ENCODE assay signal across 8 cellular contexts in genomic region chr22:19853879-19854777, GRCh38. TPM values are rescaled to one million over a fixed set of nuclear protein-coding genes. Genes with fewer than 3 reads are reported as not detected.
A peak's percentile ranks its signal among the peaks of the same experiment; 100 is the strongest.
DNase-seq lines count a peak whose midpoint lies in the region; ATAC-seq, FAIRE-seq and TF ChIP-seq lines count a peak whose summit lies in the region.

No MANE protein-coding gene starts in this region.

- H3K4me3 ChIP-seq in A549 (peak overlapping the region; percentile 76), LNCaP clone FGC (ENCODE audit: low read depth, low read length) (peak overlapping the region; percentile 94)

- H3K27ac Mint-ChIP-seq in MCF 10A (ENCODE audit: low read depth, unreplicated experiment): peak overlapping the region; percentile 86
- peak overlapping the region; percentile 93 to 96 for H3K27ac Mint-ChIP-seq in stimulated activated naive CD8-positive, alpha-beta T cell treated with anti-CD3 and anti-CD28 coated beads, Interleukin-15, amount 100 ng/mL, for 72 hours

- intact Hi-C loops in MCF 10A (cut with micrococcal nuclease): loop anchor here (1.0 to 2.0 kb wide), 3 partner anchors 27 to 56 kb away; no protein-coding TSS in a partner anchor

- H3K27me3 Mint-ChIP-seq in MCF 10A (ENCODE audit: insufficient read depth, unreplicated experiment): no peaks in the 10 kb centered on the region
- no peaks in the 10 kb centered on the region for H3K27me3 Mint-ChIP-seq in stimulated activated naive CD8-positive, alpha-beta T cell treated with anti-CD3 and anti-CD28 coated beads, Interleukin-15, amount 100 ng/mL, for 72 hours

- no peaks in the 10 kb centered on the region for H3K9me3 ChIP-seq in A549

- TF ChIP-seq CTCF in A549 (IDR thresholded peaks at IDR 0.05): no peak
- no peak for TF ChIP-seq CTCF in LNCaP clone FGC (IDR thresholded peaks at IDR 0.05; ENCODE audit: control insufficient read depth, extremely low read depth, insufficient read depth)
- TF ChIP-seq CTCF in MCF 10A (IDR thresholded peaks at IDR 0.05; ENCODE audit: unreplicated experiment): no peak

- peak in 1 of 2 experiments; percentile 14; a peak in 3 of 6 replicates for ATAC-seq in A549
- peak; percentile 6 for ATAC-seq in GM19043 (IDR thresholded peaks at IDR 0.05; ENCODE audit: low read depth, unreplicated experiment)
- ATAC-seq in stimulated activated naive CD8-positive, alpha-beta T cell treated with anti-CD3 and anti-CD28 coated beads, Interleukin-15, amount 100 ng/mL, for 72 hours: no peak
- ATAC-seq in HG02588 (IDR thresholded peaks at IDR 0.05; ENCODE audit: unreplicated experiment): no peak

- peaks cover 24% of the 10 kb centered on the region for H3K4me1 ChIP-seq in A549

- peaks cover 21% of the 10 kb centered on the region for H3K4me1 Mint-ChIP-seq in MCF 10A (ENCODE audit: insufficient read depth, unreplicated experiment)
- H3K4me1 Mint-ChIP-seq in stimulated activated naive CD8-positive, alpha-beta T cell treated with anti-CD3 and anti-CD28 coated beads, Interleukin-15, amount 100 ng/mL, for 72 hours: peaks cover 73% of the 10 kb centered on the region

- POLR2A ChIA-PET in A549 (lab: Yijun Ruan, JAX): no interaction called here
- POLR2A ChIA-PET in MCF 10A (lab: Yijun Ruan, JAX): interaction anchor here (0.7 to 3.8 kb wide), 17 partner anchors 11 to 938 kb away, joined by 3 to 53 read pairs (median 7); partner anchors contain the start of gene TRMT2A

- FAIRE-seq in A549 (lab: Jason Lieb, UNC): no peak

- no peak for DNase-seq in A549 (ENCODE audit: low read depth in 1 of 2, low spot score in 1 of 2)
- no peak for DNase-seq in LNCaP clone FGC (ENCODE audit: low read depth)
- DNase-seq in MCF 10A (ENCODE audit: unreplicated experiment): no peak
- DNase-seq in left kidney (ENCODE audit: low read depth, low spot score): peak; percentile 77
- peak in 1 of 2 donors; percentile 31 for DNase-seq in stimulated activated naive CD8-positive, alpha-beta T cell treated with anti-CD3 and anti-CD28 coated beads, Interleukin-15, amount 100 ng/mL, for 72 hours
- no peak for DNase-seq in NCI-H2171 (lab: John Stamatoyannopoulos, UW)

- TF ChIP-seq RAD21 in A549 (conservative IDR thresholded peaks at IDR 0.05 in 1 of 2, IDR thresholded peaks at IDR 0.05 in 1 of 2): no peak

- no peaks in the 10 kb centered on the region for H3K9me3 Mint-ChIP-seq in MCF 10A (ENCODE audit: unreplicated experiment)
- H3K9me3 Mint-ChIP-seq in stimulated activated naive CD8-positive, alpha-beta T cell treated with anti-CD3 and anti-CD28 coated beads, Interleukin-15, amount 100 ng/mL, for 72 hours: no peaks in the 10 kb centered on the region

- H3K27ac ChIP-seq in A549: peak overlapping the region; percentile 87 to 98

- CTCF ChIA-PET in A549 (lab: Yijun Ruan, JAX) (interaction anchor here (0.6 to 2.3 kb wide), 6 partner anchors 9 to 98 kb away, joined by 3 to 9 read pairs (median 4); no protein-coding TSS in a partner anchor), MCF 10A (lab: Yijun Ruan, JAX) (interaction anchor here (0.6 kb wide), 2 partner anchors 23 to 48 kb away, joined by 3 read pairs; no protein-coding TSS in a partner anchor)

- TF ChIP-seq EP300 in A549 (IDR thresholded peaks at IDR 0.05): no peak

- peak overlapping the region; percentile 99 for H3K4me2 ChIP-seq in A549

- H3K36me3 Mint-ChIP-seq in MCF 10A (ENCODE audit: insufficient read depth, unreplicated experiment): peaks cover 28% of the 10 kb centered on the region

- TF ChIP-seq POLR2A in A549 (IDR thresholded peaks at IDR 0.05; ENCODE audit: low read length): no peak

- peak overlapping the region; percentile 86 for H3K4me3 Mint-ChIP-seq in MCF 10A (ENCODE audit: unreplicated experiment)
- peak overlapping the region; percentile 98 to 99 for H3K4me3 Mint-ChIP-seq in stimulated activated naive CD8-positive, alpha-beta T cell treated with anti-CD3 and anti-CD28 coated beads, Interleukin-15, amount 100 ng/mL, for 72 hours

- 2% methylated on average over 20 of the region's 49 CpGs for whole genome bisulfite sequencing in A549 (ENCODE audit: missing lambda C conversion rate)

- no TSS peak for BruUV-seq in MCF 10A (replicated peaks; lab: Mats Ljungman, UMichigan)

TF ChIP-seq in A549, 52 proteins besides CTCF, POLR2A, EP300 and RAD21:
- TF ChIP-seq MAX (IDR thresholded peaks at IDR 0.05) (no peak), EHF (CRISPR knock-in tag; IDR thresholded peaks at IDR 0.05) (no peak), PHF8 (IDR thresholded peaks at IDR 0.05; ENCODE audit: borderline replicate concordance, low read depth) (peak; percentile 50; the same call in 1 of the 2 replicates), NFE2L2 (conservative IDR thresholded peaks at IDR 0.05; ENCODE audit: low read length) (no peak)
TF ChIP-seq in A549: peak in this region for 1.

RNA-seq across cellular contexts. Expression of gene GNB1L, which starts 0.5 kb away (rescaled TPM):
- polyA plus RNA-seq in A549 (2011; rRNA removed): 1.6 and 1.8 TPM in 2 replicates
- polyA plus RNA-seq in A549 (2012; cell fraction: cytosol; rRNA removed): 11.3 and 16.1 TPM in 2 replicates
- polyA plus RNA-seq in A549 (2012; cell fraction: nucleus; rRNA removed): 14.3 and 27.3 TPM in 2 replicates
- polyA plus RNA-seq in A549 (2017; fragmentation: RNase III; extraction: RNeasy Plus Mini Kit Qiagen cat#74134 plus additional on column Dnase treatment): 8.2 to 10.3 TPM (median 8.9 TPM) in 3 replicates
- 0.45 and 0.58 TPM in 2 replicates for polyA minus RNA-seq in A549 (2011; rRNA and poly(A)+ RNA removed)
- 4.3 and 7.1 TPM in 2 replicates for total RNA-seq in MCF 10A (2022)

RNA-seq across cellular contexts. Expression of gene RTL10, which starts 0.5 kb away (rescaled TPM):
- polyA plus RNA-seq in A549 (2011; rRNA removed): 4.4 and 4.5 TPM in 2 replicates
- 4.7 and 6.4 TPM in 2 replicates for polyA plus RNA-seq in A549 (2012; cell fraction: cytosol; rRNA removed)
- 17.3 and 23.4 TPM in 2 replicates for polyA plus RNA-seq in A549 (2012; cell fraction: nucleus; rRNA removed)
- polyA plus RNA-seq in A549 (2017; fragmentation: RNase III; extraction: RNeasy Plus Mini Kit Qiagen cat#74134 plus additional on column Dnase treatment): 5.1 to 5.3 TPM (median 5.1 TPM) in 3 replicates
- 7.9 and 9.6 TPM in 2 replicates for polyA minus RNA-seq in A549 (2011; rRNA and poly(A)+ RNA removed)
- 16.8 and 20.6 TPM in 2 replicates for total RNA-seq in MCF 10A (2022)
